1 cellular context compared by ENCODE assay signal in genomic region chr14:39181693-39182047, GRCh38.
TF ChIP-seq lines count a peak whose summit lies in the region.

No MANE protein-coding gene starts in this region.

TF ChIP-seq in HepG2, 621 proteins besides CTCF, POLR2A, EP300 and RAD21 (continued from another document):
- TF ChIP-seq ZNF318 (CRISPR knock-in tag; IDR thresholded peaks at IDR 0.05) = no peak
- no peak for TF ChIP-seq SMARCE1 (IDR thresholded peaks at IDR 0.05; ENCODE audit: borderline replicate concordance)
- peak in 1 of 2 experiments; percentile 30; a peak in 1 of 4 replicates for TF ChIP-seq NR2F1 (CRISPR knock-in tag; IDR thresholded peaks at IDR 0.05)
- TF ChIP-seq ZFP36 (IDR thresholded peaks at IDR 0.05; ENCODE audit: borderline replicate concordance, low read depth, low read length, partially characterized antibody) = no peak
- TF ChIP-seq NCOA2 (CRISPR knock-in tag; IDR thresholded peaks at IDR 0.05) = 0 out of 2 replicates have a peak, but pooled peaks have one; percentile 10
- no peak for TF ChIP-seq SOX13 (IDR thresholded peaks at IDR 0.05)
- peak in 1 of 2 experiments; percentile 59; a peak in 1 of 4 replicates for TF ChIP-seq SOX13 (CRISPR knock-in tag; conservative IDR thresholded peaks at IDR 0.05 in 1 of 2, IDR thresholded peaks at IDR 0.05 in 1 of 2)
- peak; percentile 81 for TF ChIP-seq RBFOX2 (IDR thresholded peaks at IDR 0.05; ENCODE audit: low read depth, low read length)
